Comparison of ENCODE assay signal across 7 cellular contexts in the genomic region with DNA sequence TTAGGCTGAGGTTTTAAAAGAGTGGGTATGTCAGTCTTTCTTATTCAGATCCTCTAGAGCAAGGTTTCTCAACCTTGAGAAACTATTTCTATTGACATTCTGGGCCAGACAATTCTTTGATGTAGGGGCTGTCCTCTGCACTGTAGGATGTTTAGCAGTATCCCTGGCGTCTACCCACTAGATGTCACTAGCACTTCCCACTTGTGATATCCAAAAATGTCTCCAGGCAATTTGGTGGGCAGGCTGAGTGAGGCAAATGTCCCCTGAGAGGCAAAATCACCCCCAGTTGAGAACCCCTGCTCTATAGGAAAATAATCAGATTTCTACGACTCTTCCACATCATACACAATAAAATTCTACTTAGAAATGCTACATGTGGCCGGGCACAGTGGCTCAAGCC. TPM values are rescaled to one million over a fixed set of nuclear protein-coding genes. Genes with fewer than 3 reads are reported as not detected.
DNase-seq lines count a peak whose midpoint lies in the region; ATAC-seq and TF ChIP-seq lines count a peak whose summit lies in the region.

No MANE protein-coding gene starts in this region.

- POLR2A ChIA-PET in PC-3 (lab: Charles Lee; ENCODE audit: unreplicated experiment), result no interaction called here

- H3K27ac Mint-ChIP-seq in H9 (peak overlapping the region in 2 of 3 experiments; percentile 36 to 65; a peak in 3 of 7 replicates), endothelial cell (ENCODE audit: unreplicated experiment) (no peak overlapping the region)

- peak overlapping the region in 1 of 2 experiments; percentile 6; a peak in 3 of 5 replicates for H3K4me3 Mint-ChIP-seq in H9
- H3K4me3 Mint-ChIP-seq in endothelial cell (ENCODE audit: unreplicated experiment), result peak overlapping the region; percentile 52

- H4K8ac ChIP-seq in H9 (replicated peaks; ENCODE audit: insufficient read length, low read depth, low read length), result no peak overlapping the region

- WGBS in H9 (ENCODE audit: extremely low coverage, insufficient read length, low lambda C conversion rate), result no CpG with 5 or more reads among the region's 3 CpGs
- 62 to 70% methylated on average over 3 of the region's 3 CpGs for WGBS in testis, 2 donors
- WGBS in sigmoid colon, 2 donors, result 47 to 59% methylated on average over 3 of the region's 3 CpGs

- H3F3A ChIP-seq in PC-3 (ENCODE audit: low read length, unreplicated experiment), result no peaks in the 10 kb centered on the region

- BruUV-seq in PC-3 (replicated peaks; lab: Mats Ljungman, UMichigan), result no TSS peak

- TF ChIP-seq EP300 in sigmoid colon (IDR thresholded peaks at IDR 0.05), result no peak

- no peak overlapping the region for H2BK20ac ChIP-seq in H9 (ENCODE audit: low read depth, low read length, poor library complexity, severe bottlenecking)

- H3K14ac ChIP-seq in H9 (ENCODE audit: insufficient read depth, low read length), result no peak overlapping the region

- H3K4me1 ChIP-seq in H9 (ENCODE audit: insufficient read depth, low read length) (peaks cover 4% of the 10 kb centered on the region; the same call in 1 of the 2 replicates), PC-3 (ENCODE audit: insufficient read depth, low read length) (peaks cover 14% of the 10 kb centered on the region), testis (peaks cover 13% of the 10 kb centered on the region), sigmoid colon (peaks cover 0 to 37% (median 26%) of the 10 kb centered on the region in 4 donors)

- TF ChIP-seq CTCF in H9 (conservative IDR thresholded peaks at IDR 0.05) (peak; percentile 58), PC-3 (conservative IDR thresholded peaks at IDR 0.05; ENCODE audit: low read depth, low read length) (peak; percentile 69), endothelial cell (IDR thresholded peaks at IDR 0.05; ENCODE audit: unreplicated experiment) (no peak), testis (IDR thresholded peaks at IDR 0.05) (no peak), sigmoid colon (IDR thresholded peaks at IDR 0.05) (no peak)

- H2BK5ac ChIP-seq in H9 (ENCODE audit: insufficient read length, low read length), result no peak overlapping the region

- H3K56ac ChIP-seq in H9 (ENCODE audit: insufficient read length, low read depth, low read length), result no peak overlapping the region

- H4K20me1 ChIP-seq in H9 (ENCODE audit: control insufficient read depth, insufficient read depth, insufficient read length), result no peaks in the 10 kb centered on the region
- H4K20me1 ChIP-seq in PC-3 (ENCODE audit: low read length), result no peaks in the 10 kb centered on the region

- no peak overlapping the region for H2AFZ ChIP-seq in H9 (ENCODE audit: low read length)
- H2AFZ ChIP-seq in PC-3 (ENCODE audit: low read length), result no peak overlapping the region

- peaks cover 3% of the 10 kb centered on the region; the same call in 1 of the 2 replicates for H3K27me3 Mint-ChIP-seq in H9 (ENCODE audit: low read depth)
- H3K27me3 Mint-ChIP-seq in endothelial cell (ENCODE audit: unreplicated experiment), result peaks cover 2% of the 10 kb centered on the region

- peaks cover 2 to 23% (median 19%) of the 10 kb centered on the region in 3 experiments; a peak in 6 of 7 replicates for H3K36me3 Mint-ChIP-seq in H9 (ENCODE audit: insufficient read depth in 1 of 3, low read depth in 3 of 3)
- H3K36me3 Mint-ChIP-seq in endothelial cell (ENCODE audit: low read depth, unreplicated experiment), result peaks cover 7% of the 10 kb centered on the region

- H2AK5ac ChIP-seq in H9 (ENCODE audit: insufficient read length, low read length), result no peak overlapping the region

- H3K79me2 ChIP-seq in H9 (ENCODE audit: insufficient read depth, low read length) (peaks cover 2% of the 10 kb centered on the region; the same call in 1 of the 2 replicates), PC-3 (ENCODE audit: low read length) (peaks cover 24% of the 10 kb centered on the region)

- H3K36me3 ChIP-seq in PC-3 (ENCODE audit: low read depth, low read length) (no peaks in the 10 kb centered on the region), testis (ENCODE audit: low read depth, missing control alignments) (no peaks in the 10 kb centered on the region), sigmoid colon (peaks cover 0 to 16% (median 0%) of the 10 kb centered on the region in 4 donors)

- H3K4ac ChIP-seq in H9 (ENCODE audit: low read depth, low read length), result no peak overlapping the region

- peak; percentile 43 for DNase-seq in D341Med (ENCODE audit: low spot score)
- DNase-seq in H9, result peak; percentile 28
- DNase-seq in PC-3, result peak; percentile 61
- DNase-seq in endothelial cell (ENCODE audit: low spot score), result peak; percentile 24
- peak; percentile 38 for DNase-seq in testis
- no peak for DNase-seq in sigmoid colon

- no peak overlapping the region for H4K5ac ChIP-seq in H9 (ENCODE audit: insufficient read length, low read depth, low read length)

- H2BK120ac ChIP-seq in H9 (ENCODE audit: low read depth, low read length, poor library complexity, severe bottlenecking), result no peak overlapping the region

- ATAC-seq in PC-3 (peak; percentile 45), GM19467 (IDR thresholded peaks at IDR 0.05; ENCODE audit: unreplicated experiment) (no peak)

- H3K23ac ChIP-seq in H9 (ENCODE audit: insufficient read length, low read depth, low read length), result no peak overlapping the region

- H3K27me3 ChIP-seq in H9 (ENCODE audit: insufficient read depth, low read length) (no peaks in the 10 kb centered on the region), PC-3 (ENCODE audit: low read length) (no peaks in the 10 kb centered on the region), testis (no peaks in the 10 kb centered on the region), sigmoid colon (no peaks in the 10 kb centered on the region)

- H3K79me1 ChIP-seq in H9 (ENCODE audit: insufficient read depth, low read depth, low read length, poor library complexity, severe bottlenecking), result no peaks in the 10 kb centered on the region

- peaks cover 19 to 22% of the 10 kb centered on the region in 2 experiments for H3K4me1 Mint-ChIP-seq in H9
- H3K4me1 Mint-ChIP-seq in endothelial cell (ENCODE audit: unreplicated experiment), result peaks cover 24% of the 10 kb centered on the region

- TF ChIP-seq POLR2A in testis (IDR thresholded peaks at IDR 0.05), result no peak
- TF ChIP-seq POLR2A in sigmoid colon (IDR thresholded peaks at IDR 0.05), result no peak

- CTCF ChIA-PET in PC-3 (lab: Charles Lee), result no interaction called here

- no peaks in the 10 kb centered on the region for H3K9me3 ChIP-seq in H9 (ENCODE audit: control insufficient read depth, low read depth, low read length)
- H3K9me3 ChIP-seq in PC-3 (ENCODE audit: low read length), result no peaks in the 10 kb centered on the region
- H3K9me3 ChIP-seq in testis, result no peaks in the 10 kb centered on the region
- no peaks in the 10 kb centered on the region for H3K9me3 ChIP-seq in sigmoid colon

- H3K27ac ChIP-seq in H9 (ENCODE audit: insufficient read length, low read depth, low read length), result no peak overlapping the region
- H3K27ac ChIP-seq in PC-3 (ENCODE audit: low read length), result no peak overlapping the region
- no peak overlapping the region for H3K27ac ChIP-seq in testis
- peak overlapping the region in 2 of 4 donors; percentile 16 to 38 for H3K27ac ChIP-seq in sigmoid colon

- no peak overlapping the region for H2BK12ac ChIP-seq in H9 (ENCODE audit: insufficient read length, low read depth, low read length)

- H3K9me2 ChIP-seq in PC-3 (replicated peaks; ENCODE audit: low read length), result no peaks in the 10 kb centered on the region

- no peak overlapping the region for H2BK15ac ChIP-seq in H9 (ENCODE audit: low read depth, low read length)

- intact Hi-C loops in PC-3 (cut with micrococcal nuclease) (loop anchor here (1.0 to 10.0 kb wide), 4 partner anchors 133 to 451 kb away; a partner anchor contains a TSS), testis (cut with DNase I; ENCODE audit: low total_unique reads) (no loop called here), sigmoid colon (cut with DNase I) (no loop called here)

- no peak overlapping the region for H4K91ac ChIP-seq in H9 (ENCODE audit: insufficient read length, low read depth, low read length)

- no peak overlapping the region for H3K18ac ChIP-seq in H9 (ENCODE audit: insufficient read length, low read depth, low read length)

- H3K23me2 ChIP-seq in H9 (ENCODE audit: insufficient read length, low read depth, low read length, poor library complexity, severe bottlenecking), result peaks cover 19% of the 10 kb centered on the region

- H3T11ph ChIP-seq in H9 (ENCODE audit: low read length), result no peak overlapping the region

- H3K4me3 ChIP-seq in PC-3 (ENCODE audit: low read length) (no peak overlapping the region), testis (no peak overlapping the region), sigmoid colon (no peak overlapping the region)

- H3K9me3 Mint-ChIP-seq in H9 (no peaks in the 10 kb centered on the region), endothelial cell (ENCODE audit: unreplicated experiment) (no peaks in the 10 kb centered on the region)

- H3K9ac ChIP-seq in H9 (ENCODE audit: extremely low read depth, insufficient read length, low read length), result no peak overlapping the region
- no peak overlapping the region for H3K9ac ChIP-seq in PC-3 (ENCODE audit: low read length)

- H3K4me2 ChIP-seq in H9 (ENCODE audit: insufficient read depth, insufficient read length, low read length) (no peak overlapping the region), PC-3 (ENCODE audit: low read length) (no peak overlapping the region)

RNA-seq across cellular contexts. Expression of a gene that starts 7.7 kb away (rescaled TPM):
- 22.4 and 25.4 TPM in 2 replicates for total RNA-seq in H9 (2021)
- total RNA-seq in PC-3 (2014; rRNA removed), result 10.3 and 12.0 TPM in 2 replicates
- 29.5 TPM for total RNA-seq in endothelial cell (ENCODE audit: unreplicated experiment)
- 10 to 100 TPM; 34.1 to 36.4 TPM for total RNA-seq in testis
- 20.9 TPM for polyA plus RNA-seq in testis (ENCODE audit: insufficient read depth, low read depth, low replicate concordance)
- total RNA-seq in sigmoid colon, result 10 to 100 TPM; 20.7 to 24.9 (median 22.6) TPM
- 1 to 10 TPM; 1.6 to 4.7 (median 1.8) TPM for polyA plus RNA-seq in sigmoid colon

RNA-seq across cellular contexts. Expression of a gene that starts 9.6 kb away (rescaled TPM):
- 9.8 and 11.0 TPM in 2 replicates for total RNA-seq in H9 (2021)
- total RNA-seq in PC-3 (2014; rRNA removed), result 4.5 and 8.1 TPM in 2 replicates
- total RNA-seq in endothelial cell (ENCODE audit: unreplicated experiment), result 6.5 TPM
- total RNA-seq in testis, result 1 to 10 TPM; 3.5 to 4.4 TPM
- polyA plus RNA-seq in testis (ENCODE audit: insufficient read depth, low read depth, low replicate concordance), result 3.6 TPM
- total RNA-seq in sigmoid colon, result 1 to 10 TPM; 1.4 to 7.5 (median 6.8) TPM
- polyA plus RNA-seq in sigmoid colon, result 1 to 10 TPM; 7.8 to 8.3 (median 8.1) TPM

RNA-seq across cellular contexts. Expression of a gene that starts 53.6 kb away (rescaled TPM):
- total RNA-seq in H9 (2021) (5.8 and 6.3 TPM in 2 replicates), PC-3 (2014; rRNA removed) (8.9 and 12.1 TPM in 2 replicates), endothelial cell (ENCODE audit: unreplicated experiment) (1.4 TPM), testis (10 to 100 TPM in 1 of 2 donors, 1 to 10 TPM in 1; 9.2 to 17.9 TPM), sigmoid colon (1 to 10 TPM in 2 of 4 donors, under 1 TPM in 2; 0.28 to 1.8 (median 1.0) TPM)
- polyA plus RNA-seq in testis (ENCODE audit: insufficient read depth, low read depth, low replicate concordance) (23.2 TPM), sigmoid colon (1 to 10 TPM; 3.0 to 4.1 (median 3.0) TPM)

Comparison
In these comparisons a context has a peak if more than half of its experiments do, and no peak if none do; other contexts are left out.
1. CTCF ChIP-seq: peak in H9 (single experiment) and PC-3 (single experiment); none in endothelial cell (single experiment), testis (0 of 3) and sigmoid colon (0 of 4).